In genomic region chr18:48031011-48031480, GRCh38 we compare ENCODE assay signal across 9 cellular contexts.
DNase-seq lines count a peak whose midpoint lies in the region; ATAC-seq and TF ChIP-seq lines count a peak whose summit lies in the region.
"Had no signal": no experiment of that assay in that cellular context is flagged by ENCODE, and none has a peak within 500 bp of the region (broad histone marks: within the 10 kb centered on the region; RNA-seq: fewer than 3 reads in every experiment).

No MANE protein-coding gene starts in this region.

- H3K4me1 ChIP-seq in H9 (ENCODE audit: insufficient read depth, low read length) (no peaks in the 10 kb centered on the region), thoracic aorta (ENCODE audit: control insufficient read depth in 1 of 2, low read depth in 2 of 2) (peaks cover 6 to 36% of the 10 kb centered on the region in 2 donors)

- no peak overlapping the region for H2BK12ac ChIP-seq in H9 (ENCODE audit: insufficient read length, low read depth, low read length)

- H4K20me1 ChIP-seq in H9 (ENCODE audit: control insufficient read depth, insufficient read depth, insufficient read length), result no peaks in the 10 kb centered on the region

- no peaks in the 10 kb centered on the region; the same call in 1 of the 2 replicates for H3K27me3 Mint-ChIP-seq in H9 (ENCODE audit: low read depth)
- H3K27me3 Mint-ChIP-seq: stimulated activated naive CD8-positive, alpha-beta T cell treated with anti-CD3 and anti-CD28 coated beads, Interleukin-15, Interleukin-2, amounts not matched to agents 100 ng/mL and 50 ng/mL, for 24 hours had no signal

- H3K18ac ChIP-seq in H9 (ENCODE audit: insufficient read length, low read depth, low read length), result peak overlapping the region; percentile 20

- ATAC-seq in thoracic aorta (ENCODE audit: insufficient number of reproducible peaks, low FRiP score, low read depth) (peak; percentile 77), HG03432 (IDR thresholded peaks at IDR 0.05; ENCODE audit: unreplicated experiment) (no peak)

- H2AFZ ChIP-seq in H9 (ENCODE audit: low read length), result no peak overlapping the region

- no peak overlapping the region for H2BK5ac ChIP-seq in H9 (ENCODE audit: insufficient read length, low read length)

- H2BK20ac ChIP-seq in H9 (ENCODE audit: low read depth, low read length, poor library complexity, severe bottlenecking), result no peak overlapping the region

- no peaks in the 10 kb centered on the region for H3K9me3 Mint-ChIP-seq in H9
- H3K9me3 Mint-ChIP-seq: stimulated activated naive CD8-positive, alpha-beta T cell treated with anti-CD3 and anti-CD28 coated beads, Interleukin-15, Interleukin-2, amounts not matched to agents 100 ng/mL and 50 ng/mL, for 24 hours had no signal

- H4K91ac ChIP-seq in H9 (ENCODE audit: insufficient read length, low read depth, low read length), result no peak overlapping the region

- H3K27me3 ChIP-seq in H9 (ENCODE audit: insufficient read depth, low read length), result no peaks in the 10 kb centered on the region
- no peaks in the 10 kb centered on the region for H3K27me3 ChIP-seq in thoracic aorta (replicated peaks; ENCODE audit: insufficient read depth)

- H3K23ac ChIP-seq in H9 (ENCODE audit: insufficient read length, low read depth, low read length), result no peak overlapping the region

- no peaks in the 10 kb centered on the region for H3K36me3 ChIP-seq in thoracic aorta

- H4K5ac ChIP-seq in H9 (ENCODE audit: insufficient read length, low read depth, low read length), result no peak overlapping the region

- peak; percentile 82 for TF ChIP-seq CTCF in C4-2B (conservative IDR thresholded peaks at IDR 0.05)
- peak; percentile 84 for TF ChIP-seq CTCF in H9 (conservative IDR thresholded peaks at IDR 0.05)
- TF ChIP-seq CTCF in astrocyte of the cerebellum (IDR thresholded peaks at IDR 0.05; ENCODE audit: low read depth, low read length, missing control alignments), result peak; percentile 86
- peak; percentile 65 for TF ChIP-seq CTCF in thoracic aorta (IDR thresholded peaks at IDR 0.05)

- H3K4ac ChIP-seq in H9 (ENCODE audit: low read depth, low read length), result no peak overlapping the region

- no peaks in the 10 kb centered on the region for H3K9me3 ChIP-seq in H9 (ENCODE audit: control insufficient read depth, low read depth, low read length)
- H3K9me3 ChIP-seq in thoracic aorta, result no peaks in the 10 kb centered on the region

- no peak overlapping the region for H2BK15ac ChIP-seq in H9 (ENCODE audit: low read depth, low read length)

- H4K8ac ChIP-seq in H9 (replicated peaks; ENCODE audit: insufficient read length, low read depth, low read length), result no peak overlapping the region

- no peak overlapping the region for H3K14ac ChIP-seq in H9 (ENCODE audit: insufficient read depth, low read length)

- DNase-seq in H9, result peak; percentile 72
- DNase-seq in NCI-H446 treated with DMSO at 0.1 percent for 48 hours (lab: John Stamatoyannopoulos, UW), result peak; percentile 27
- peak; percentile 40 for DNase-seq in astrocyte of the cerebellum (ENCODE audit: low read depth)
- peak; percentile 77 for DNase-seq in iPS-NIHi7 (ENCODE audit: extremely low spot score)
- DNase-seq in thoracic aorta (ENCODE audit: low spot score), result no peak
- DNase-seq in GOT3 (lab: John Stamatoyannopoulos, UW), result no peak

- no peak overlapping the region for H3K56ac ChIP-seq in H9 (ENCODE audit: insufficient read length, low read depth, low read length)

- H3K27ac Mint-ChIP-seq in H9, result no peak overlapping the region
- H3K27ac Mint-ChIP-seq: stimulated activated naive CD8-positive, alpha-beta T cell treated with anti-CD3 and anti-CD28 coated beads, Interleukin-15, Interleukin-2, amounts not matched to agents 100 ng/mL and 50 ng/mL, for 24 hours had no signal

- no peak overlapping the region for H3K4me3 ChIP-seq in astrocyte of the cerebellum (ENCODE audit: low read depth, low read length)
- H3K4me3 ChIP-seq in thoracic aorta, result no peak overlapping the region

- H2BK120ac ChIP-seq in H9 (ENCODE audit: low read depth, low read length, poor library complexity, severe bottlenecking), result no peak overlapping the region

- in situ Hi-C loops in astrocyte of the cerebellum (cut with HindIII; ENCODE audit: low sequenced_read_pairs), result no loop called here

- no peak overlapping the region for H2AK5ac ChIP-seq in H9 (ENCODE audit: insufficient read length, low read length)

- H3K9ac ChIP-seq in H9 (ENCODE audit: extremely low read depth, insufficient read length, low read length), result no peak overlapping the region

- no peak overlapping the region for H3K4me2 ChIP-seq in H9 (ENCODE audit: insufficient read depth, insufficient read length, low read length)

- H3K27ac ChIP-seq in C4-2B, result 0 out of 2 replicates have a peak overlapping the region, but pooled peaks have one; percentile 7
- no peak overlapping the region for H3K27ac ChIP-seq in H9 (ENCODE audit: insufficient read length, low read depth, low read length)
- H3K27ac ChIP-seq in thoracic aorta, result no peak overlapping the region

- no peak overlapping the region for H3T11ph ChIP-seq in H9 (ENCODE audit: low read length)

- no CpG with 5 or more reads among the region's 1 CpG for WGBS in H9 (ENCODE audit: extremely low coverage, insufficient read length, low lambda C conversion rate)

- H3K4me1 Mint-ChIP-seq in H9, result peaks cover 21 to 35% of the 10 kb centered on the region in 2 experiments

- H3K36me3 Mint-ChIP-seq in H9 (ENCODE audit: insufficient read depth in 1 of 3, low read depth in 3 of 3), result no peaks in the 10 kb centered on the region

- no peaks in the 10 kb centered on the region for H3K79me2 ChIP-seq in H9 (ENCODE audit: insufficient read depth, low read length)

- H3K79me1 ChIP-seq in H9 (ENCODE audit: insufficient read depth, low read depth, low read length, poor library complexity, severe bottlenecking), result no peaks in the 10 kb centered on the region

- H3K4me3 Mint-ChIP-seq in H9, result no peak overlapping the region
- H3K4me3 Mint-ChIP-seq: stimulated activated naive CD8-positive, alpha-beta T cell treated with anti-CD3 and anti-CD28 coated beads, Interleukin-15, Interleukin-2, amounts not matched to agents 100 ng/mL and 50 ng/mL, for 24 hours had no signal

- H3K23me2 ChIP-seq in H9 (ENCODE audit: insufficient read length, low read depth, low read length, poor library complexity, severe bottlenecking), result no peaks in the 10 kb centered on the region

Comparison
In these comparisons a context has a peak if more than half of its experiments do, and no peak if none do; other contexts are left out.
1. DNase-seq: peak in H9 (single experiment), NCI-H446 treated with DMSO at 0.1 percent for 48 hours (single experiment), astrocyte of the cerebellum (single experiment) and iPS-NIHi7 (single experiment); none in thoracic aorta (single experiment) and GOT3 (single experiment).
2. Peak in every context shown above with its lines, with median percentiles within 50 percentile points of each other: CTCF ChIP-seq.